In genomic region chr7:147990079-147990478, GRCh38 we compare ENCODE assay signal across 32 cellular contexts.
"Had no signal": no experiment of that assay in that cellular context is flagged by ENCODE, and none has a peak within 500 bp of the region (broad histone marks: within the 10 kb centered on the region; RNA-seq: fewer than 3 reads in every experiment).

No MANE protein-coding gene starts in this region.

- H3K4me3 ChIP-seq: MG63 had no signal

- H3K27me3 ChIP-seq: MG63 had no signal

- H3K9me3 ChIP-seq: MG63 had no signal

- DNase-seq: Karpas-422, Kasumi-1, MG63, MM.1S, MV-4-11, NCI-H1048, NCI-H1092, NCI-H1092 treated with DMSO at 0.1 percent for 48 hours, NCI-H1105, NCI-H1105 treated with DMSO at 0.1 percent for 48 hours, NCI-H1417 treated with DMSO at 0.1 percent for 48 hours, NCI-H1436, NCI-H1436 treated with DMSO at 0.1 percent for 48 hours, NCI-H146, NCI-H1694, NCI-H1694 treated with DMSO at 0.1 percent for 48 hours, NCI-H187, NCI-H187 treated with DMSO at 0.1 percent for 48 hours, NCI-H1930, NCI-H2029 treated with DMSO at 0.1 percent for 48 hours, NCI-H2081, NCI-H2081 treated with DMSO at 0.1 percent for 48 hours, NCI-H2107, NCI-H2171, NCI-H2171 treated with DMSO at 0.1 percent for 48 hours, NCI-H2227 treated with DMSO at 0.1 percent for 48 hours, NCI-H226, NCI-H446, NCI-H446 treated with DMSO at 0.1 percent for 48 hours, NCI-H510A, NCI-H510A treated with DMSO at 0.1 percent for 48 hours, NCI-H524 had no signal

- H3K36me3 ChIP-seq: MG63 had no signal
